13 cellular contexts compared by ENCODE assay signal in the genomic region with DNA sequence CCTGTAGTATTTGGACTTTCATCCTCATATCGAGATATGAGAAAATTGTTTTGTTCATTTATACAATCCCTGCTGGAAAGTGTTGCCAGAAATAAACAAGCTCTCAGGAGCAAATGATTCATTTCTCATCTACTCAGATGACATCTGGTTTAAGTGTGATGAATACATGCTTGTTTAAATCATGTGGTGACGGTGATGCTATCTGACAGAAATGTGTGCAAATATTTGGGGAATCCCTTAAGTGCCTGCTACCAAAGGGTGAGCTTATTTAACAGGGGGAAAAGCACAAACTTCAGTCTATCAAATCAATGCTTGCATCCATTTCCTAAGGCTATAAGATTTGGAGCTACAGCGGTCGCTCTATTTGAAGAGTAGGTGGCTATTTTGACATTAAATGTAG.
DNase-seq lines count a peak whose midpoint lies in the region; ATAC-seq and FAIRE-seq lines count a peak whose summit lies in the region.
"Had no signal": no experiment of that assay in that cellular context is flagged by ENCODE, and none has a peak within 500 bp of the region (broad histone marks: within the 10 kb centered on the region; RNA-seq: fewer than 3 reads in every experiment).

No MANE protein-coding gene starts in this region.

- no peaks in the 10 kb centered on the region for H3K4me1 Mint-ChIP-seq in activated naive CD8-positive, alpha-beta T cell treated with anti-CD3 and anti-CD28 coated beads for 36 hours

- no peak overlapping the region for H3K27ac Mint-ChIP-seq in activated naive CD8-positive, alpha-beta T cell treated with anti-CD3 and anti-CD28 coated beads for 36 hours
- H3K27ac Mint-ChIP-seq: activated CD8-positive, alpha-beta T cell treated with anti-CD3 and anti-CD28 coated beads for 36 hours; HFFc6 had no signal

- ATAC-seq in GM19455 (IDR thresholded peaks at IDR 0.05; ENCODE audit: unreplicated experiment), result no peak
- ATAC-seq: activated CD8-positive, alpha-beta T cell treated with anti-CD3 and anti-CD28 coated beads for 36 hours; left colon had no signal

- no peaks in the 10 kb centered on the region for H3K36me3 Mint-ChIP-seq in activated naive CD8-positive, alpha-beta T cell treated with anti-CD3 and anti-CD28 coated beads for 36 hours

- H3K9me3 Mint-ChIP-seq in activated naive CD8-positive, alpha-beta T cell treated with anti-CD3 and anti-CD28 coated beads for 36 hours, result no peaks in the 10 kb centered on the region
- H3K9me3 Mint-ChIP-seq: activated CD8-positive, alpha-beta T cell treated with anti-CD3 and anti-CD28 coated beads for 36 hours had no signal

- FAIRE-seq in islet of Langerhans (lab: Jason Lieb, UNC), result peak; percentile 41

- H3K27me3 Mint-ChIP-seq in activated naive CD8-positive, alpha-beta T cell treated with anti-CD3 and anti-CD28 coated beads for 36 hours, result no peaks in the 10 kb centered on the region
- H3K27me3 Mint-ChIP-seq: activated CD8-positive, alpha-beta T cell treated with anti-CD3 and anti-CD28 coated beads for 36 hours had no signal

- H3K4me3 Mint-ChIP-seq in activated naive CD8-positive, alpha-beta T cell treated with anti-CD3 and anti-CD28 coated beads for 36 hours, result no peak overlapping the region
- H3K4me3 Mint-ChIP-seq: activated CD8-positive, alpha-beta T cell treated with anti-CD3 and anti-CD28 coated beads for 36 hours; HFFc6; neural crest cell had no signal

- DNase-seq in A172 (ENCODE audit: low spot score) (peak; percentile 56), HS-5 (ENCODE audit: low read depth) (peak; percentile 75), amniotic epithelial cell (ENCODE audit: low read depth) (peak; percentile 35), NCI-H1694 (lab: John Stamatoyannopoulos, UW) (no peak), midbrain (lab: John Stamatoyannopoulos, UW) (no peak)
- DNase-seq in activated naive CD8-positive, alpha-beta T cell treated with anti-CD3 and anti-CD28 coated beads for 36 hours, result no peak
- DNase-seq: activated CD8-positive, alpha-beta T cell treated with anti-CD3 and anti-CD28 coated beads for 36 hours; HFFc6; left colon; tibial artery had no signal

Comparison
In these comparisons a context has a peak if more than half of its experiments do, and no peak if none do; other contexts are left out.
1. DNase-seq: peak in A172 (single experiment), HS-5 (single experiment) and amniotic epithelial cell (single experiment); none in NCI-H1694 (single experiment), activated naive CD8-positive, alpha-beta T cell treated with anti-CD3 and anti-CD28 coated beads for 36 hours (single experiment) and midbrain (single experiment).